1 cellular context compared by ENCODE assay signal in the genomic region with DNA sequence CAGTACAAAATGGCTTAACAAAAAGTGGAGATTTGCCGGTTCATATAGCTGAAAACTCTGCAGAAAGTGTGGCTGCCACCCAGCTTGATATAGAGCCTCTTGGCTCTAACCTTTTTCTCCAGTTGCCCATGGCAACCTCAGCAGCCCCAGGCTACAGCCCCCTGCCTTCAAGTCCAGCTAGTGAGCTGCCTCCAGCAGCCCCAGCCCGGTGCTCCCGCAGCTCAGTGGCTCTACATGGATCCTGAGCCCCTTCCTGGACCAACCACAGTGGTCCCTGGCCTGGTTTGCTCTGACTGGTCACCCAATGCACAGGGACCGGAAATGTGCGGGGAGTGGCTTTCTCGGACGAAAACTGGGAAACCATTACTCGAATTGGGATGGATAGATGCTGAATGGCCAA.
A peak's percentile ranks its signal among the peaks of the same experiment; 100 is the strongest.
TF ChIP-seq lines count a peak whose summit lies in the region.

No MANE protein-coding gene starts in this region.

TF ChIP-seq in K562, 482 proteins besides CTCF, POLR2A, EP300 and RAD21 (continued from another document):
- TF ChIP-seq ZNF584 (CRISPR knock-in tag; IDR thresholded peaks at IDR 0.05; ENCODE audit: low read depth), result no peak
- no peak for TF ChIP-seq ZNF609 (CRISPR knock-in tag; IDR thresholded peaks at IDR 0.05; ENCODE audit: borderline replicate concordance)
- TF ChIP-seq ZNF586 (CRISPR knock-in tag; conservative IDR thresholded peaks at IDR 0.05), result no peak
- TF ChIP-seq ETS2 (tag; IDR thresholded peaks at IDR 0.05; ENCODE audit: borderline replicate concordance, poor library complexity, severe bottlenecking), result no peak
- no peak for TF ChIP-seq ZNF23 (CRISPR knock-in tag; IDR thresholded peaks at IDR 0.05)
- no peak for TF ChIP-seq ZBTB8A (IDR thresholded peaks at IDR 0.05; ENCODE audit: partially characterized antibody)
- TF ChIP-seq TGIF2 (CRISPR knock-in tag; IDR thresholded peaks at IDR 0.05), result no peak
- TF ChIP-seq RFX1 (IDR thresholded peaks at IDR 0.05), result peak; percentile 61
- no peak for TF ChIP-seq PATZ1 (CRISPR knock-in tag; IDR thresholded peaks at IDR 0.05; ENCODE audit: borderline replicate concordance)
- TF ChIP-seq KLF13 (tag; IDR thresholded peaks at IDR 0.05; ENCODE audit: borderline replicate concordance, low read depth), result no peak
- TF ChIP-seq ZBTB11 (CRISPR knock-in tag; IDR thresholded peaks at IDR 0.05), result no peak
